Comparison of ENCODE assay signal across 1 cellular context in the genomic region with DNA sequence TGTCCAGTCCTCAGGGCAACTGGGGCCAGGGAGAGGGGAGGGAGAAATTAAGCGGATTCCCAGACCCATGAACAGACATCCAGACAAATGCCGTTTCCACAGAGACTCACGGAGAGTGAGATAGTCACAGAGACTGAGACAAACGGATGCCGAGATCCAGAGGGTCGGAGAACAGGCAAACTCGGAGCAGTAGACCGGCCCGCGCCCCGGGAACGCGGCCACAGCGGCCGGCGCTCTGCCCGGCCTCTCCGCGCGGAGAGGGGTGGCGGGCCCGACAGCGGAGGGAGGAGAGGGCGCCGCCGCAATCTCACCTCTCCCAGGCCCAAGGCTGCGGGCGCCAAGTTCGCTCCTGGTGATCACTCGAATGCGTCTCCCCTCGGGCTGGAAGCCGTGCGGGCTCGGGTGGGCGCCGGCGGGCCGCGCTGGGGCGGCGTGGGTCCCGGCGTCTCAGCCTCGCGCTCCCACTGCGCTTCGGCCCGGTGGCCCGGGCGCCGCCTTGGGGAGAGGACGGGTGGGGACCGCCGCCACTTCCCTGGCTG.
TF ChIP-seq lines count a peak whose summit lies in the region.

No MANE protein-coding gene starts in this region.

TF ChIP-seq in K562, 482 proteins besides CTCF, POLR2A, EP300 and RAD21 (continued from another document and continues in another):
- no peak for TF ChIP-seq RREB1 (CRISPR knock-in tag; IDR thresholded peaks at IDR 0.05)
- peak; percentile 29; the same call in 1 of the 2 replicates for TF ChIP-seq ZNF431 (CRISPR knock-in tag; IDR thresholded peaks at IDR 0.05)
- no peak for TF ChIP-seq KAT8 (IDR thresholded peaks at IDR 0.05; ENCODE audit: low read depth)
- 0 out of 2 replicates have a peak, but pooled peaks have one; percentile 19 for TF ChIP-seq SIN3B (IDR thresholded peaks at IDR 0.05; ENCODE audit: low read depth)
- TF ChIP-seq, protein P1, sequence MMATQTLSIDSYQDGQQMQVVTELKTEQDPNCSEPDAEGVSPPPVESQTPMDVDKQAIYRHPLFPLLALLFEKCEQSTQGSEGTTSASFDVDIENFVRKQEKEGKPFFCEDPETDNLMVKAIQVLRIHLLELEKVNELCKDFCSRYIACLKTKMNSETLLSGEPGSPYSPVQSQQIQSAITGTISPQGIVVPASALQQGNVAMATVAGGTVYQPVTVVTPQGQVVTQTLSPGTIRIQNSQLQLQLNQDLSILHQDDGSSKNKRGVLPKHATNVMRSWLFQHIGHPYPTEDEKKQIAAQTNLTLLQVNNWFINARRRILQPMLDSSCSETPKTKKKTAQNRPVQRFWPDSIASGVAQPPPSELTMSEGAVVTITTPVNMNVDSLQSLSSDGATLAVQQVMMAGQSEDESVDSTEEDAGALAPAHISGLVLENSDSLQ (IDR thresholded peaks at IDR 0.05), result no peak
- no peak for TF ChIP-seq RFX5 (IDR thresholded peaks at IDR 0.05; ENCODE audit: low read depth, low read length)
- TF ChIP-seq, protein P2, sequence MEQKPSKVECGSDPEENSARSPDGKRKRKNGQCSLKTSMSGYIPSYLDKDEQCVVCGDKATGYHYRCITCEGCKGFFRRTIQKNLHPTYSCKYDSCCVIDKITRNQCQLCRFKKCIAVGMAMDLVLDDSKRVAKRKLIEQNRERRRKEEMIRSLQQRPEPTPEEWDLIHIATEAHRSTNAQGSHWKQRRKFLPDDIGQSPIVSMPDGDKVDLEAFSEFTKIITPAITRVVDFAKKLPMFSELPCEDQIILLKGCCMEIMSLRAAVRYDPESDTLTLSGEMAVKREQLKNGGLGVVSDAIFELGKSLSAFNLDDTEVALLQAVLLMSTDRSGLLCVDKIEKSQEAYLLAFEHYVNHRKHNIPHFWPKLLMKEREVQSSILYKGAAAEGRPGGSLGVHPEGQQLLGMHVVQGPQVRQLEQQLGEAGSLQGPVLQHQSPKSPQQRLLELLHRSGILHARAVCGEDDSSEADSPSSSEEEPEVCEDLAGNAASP (IDR thresholded peaks at IDR 0.05), result no peak
- no peak for TF ChIP-seq ARID4B (CRISPR knock-in tag; IDR thresholded peaks at IDR 0.05)
- no peak for TF ChIP-seq FOXJ3 (CRISPR knock-in tag; IDR thresholded peaks at IDR 0.05)
- no peak for TF ChIP-seq ZKSCAN8 (CRISPR knock-in tag; IDR thresholded peaks at IDR 0.05)
- no peak for TF ChIP-seq POLR3G (IDR thresholded peaks at IDR 0.05; ENCODE audit: extremely low read depth, insufficient read length, insufficient replicate concordance)
- TF ChIP-seq, protein P3, sequence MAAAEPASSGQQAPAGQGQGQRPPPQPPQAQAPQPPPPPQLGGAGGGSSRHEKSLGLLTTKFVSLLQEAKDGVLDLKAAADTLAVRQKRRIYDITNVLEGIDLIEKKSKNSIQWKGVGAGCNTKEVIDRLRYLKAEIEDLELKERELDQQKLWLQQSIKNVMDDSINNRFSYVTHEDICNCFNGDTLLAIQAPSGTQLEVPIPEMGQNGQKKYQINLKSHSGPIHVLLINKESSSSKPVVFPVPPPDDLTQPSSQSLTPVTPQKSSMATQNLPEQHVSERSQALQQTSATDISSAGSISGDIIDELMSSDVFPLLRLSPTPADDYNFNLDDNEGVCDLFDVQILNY (CRISPR knock-in tag; IDR thresholded peaks at IDR 0.05), result no peak
- TF ChIP-seq BDP1 (IDR thresholded peaks at IDR 0.05; ENCODE audit: insufficient read depth, insufficient read length), result no peak
- TF ChIP-seq NR2C1 (IDR thresholded peaks at IDR 0.05), result no peak
- no peak for TF ChIP-seq NR2C1 (tag; IDR thresholded peaks at IDR 0.05)
- no peak for TF ChIP-seq ZNF589 (CRISPR knock-in tag; IDR thresholded peaks at IDR 0.05; ENCODE audit: low read depth)
- no peak for TF ChIP-seq ZBTB8A (IDR thresholded peaks at IDR 0.05; ENCODE audit: partially characterized antibody)
- TF ChIP-seq, protein P4, sequence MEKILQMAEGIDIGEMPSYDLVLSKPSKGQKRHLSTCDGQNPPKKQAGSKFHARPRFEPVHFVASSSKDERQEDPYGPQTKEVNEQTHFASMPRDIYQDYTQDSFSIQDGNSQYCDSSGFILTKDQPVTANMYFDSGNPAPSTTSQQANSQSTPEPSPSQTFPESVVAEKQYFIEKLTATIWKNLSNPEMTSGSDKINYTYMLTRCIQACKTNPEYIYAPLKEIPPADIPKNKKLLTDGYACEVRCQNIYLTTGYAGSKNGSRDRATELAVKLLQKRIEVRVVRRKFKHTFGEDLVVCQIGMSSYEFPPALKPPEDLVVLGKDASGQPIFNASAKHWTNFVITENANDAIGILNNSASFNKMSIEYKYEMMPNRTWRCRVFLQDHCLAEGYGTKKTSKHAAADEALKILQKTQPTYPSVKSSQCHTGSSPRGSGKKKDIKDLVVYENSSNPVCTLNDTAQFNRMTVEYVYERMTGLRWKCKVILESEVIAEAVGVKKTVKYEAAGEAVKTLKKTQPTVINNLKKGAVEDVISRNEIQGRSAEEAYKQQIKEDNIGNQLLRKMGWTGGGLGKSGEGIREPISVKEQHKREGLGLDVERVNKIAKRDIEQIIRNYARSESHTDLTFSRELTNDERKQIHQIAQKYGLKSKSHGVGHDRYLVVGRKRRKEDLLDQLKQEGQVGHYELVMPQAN (IDR thresholded peaks at IDR 0.05; ENCODE audit: borderline replicate concordance), result no peak
- peak; percentile 9 for TF ChIP-seq ETS2 (tag; IDR thresholded peaks at IDR 0.05; ENCODE audit: borderline replicate concordance, poor library complexity, severe bottlenecking)
- TF ChIP-seq SAFB (IDR thresholded peaks at IDR 0.05; ENCODE audit: borderline replicate concordance, low read depth, low read length), result no peak; the same call in 1 of the 2 replicates
- TF ChIP-seq ZNF780A (CRISPR knock-in tag; IDR thresholded peaks at IDR 0.05), result no peak
- TF ChIP-seq ZNF12 (CRISPR knock-in tag; IDR thresholded peaks at IDR 0.05), result no peak
- TF ChIP-seq IFI16 (CRISPR knock-in tag; IDR thresholded peaks at IDR 0.05), result no peak
- peak; percentile 82; the same call in 1 of the 2 replicates for TF ChIP-seq PREB (CRISPR knock-in tag; IDR thresholded peaks at IDR 0.05)
- no peak for TF ChIP-seq FOS (IDR thresholded peaks at IDR 0.05; ENCODE audit: extremely low read depth, insufficient read length)
- TF ChIP-seq, protein P5, sequence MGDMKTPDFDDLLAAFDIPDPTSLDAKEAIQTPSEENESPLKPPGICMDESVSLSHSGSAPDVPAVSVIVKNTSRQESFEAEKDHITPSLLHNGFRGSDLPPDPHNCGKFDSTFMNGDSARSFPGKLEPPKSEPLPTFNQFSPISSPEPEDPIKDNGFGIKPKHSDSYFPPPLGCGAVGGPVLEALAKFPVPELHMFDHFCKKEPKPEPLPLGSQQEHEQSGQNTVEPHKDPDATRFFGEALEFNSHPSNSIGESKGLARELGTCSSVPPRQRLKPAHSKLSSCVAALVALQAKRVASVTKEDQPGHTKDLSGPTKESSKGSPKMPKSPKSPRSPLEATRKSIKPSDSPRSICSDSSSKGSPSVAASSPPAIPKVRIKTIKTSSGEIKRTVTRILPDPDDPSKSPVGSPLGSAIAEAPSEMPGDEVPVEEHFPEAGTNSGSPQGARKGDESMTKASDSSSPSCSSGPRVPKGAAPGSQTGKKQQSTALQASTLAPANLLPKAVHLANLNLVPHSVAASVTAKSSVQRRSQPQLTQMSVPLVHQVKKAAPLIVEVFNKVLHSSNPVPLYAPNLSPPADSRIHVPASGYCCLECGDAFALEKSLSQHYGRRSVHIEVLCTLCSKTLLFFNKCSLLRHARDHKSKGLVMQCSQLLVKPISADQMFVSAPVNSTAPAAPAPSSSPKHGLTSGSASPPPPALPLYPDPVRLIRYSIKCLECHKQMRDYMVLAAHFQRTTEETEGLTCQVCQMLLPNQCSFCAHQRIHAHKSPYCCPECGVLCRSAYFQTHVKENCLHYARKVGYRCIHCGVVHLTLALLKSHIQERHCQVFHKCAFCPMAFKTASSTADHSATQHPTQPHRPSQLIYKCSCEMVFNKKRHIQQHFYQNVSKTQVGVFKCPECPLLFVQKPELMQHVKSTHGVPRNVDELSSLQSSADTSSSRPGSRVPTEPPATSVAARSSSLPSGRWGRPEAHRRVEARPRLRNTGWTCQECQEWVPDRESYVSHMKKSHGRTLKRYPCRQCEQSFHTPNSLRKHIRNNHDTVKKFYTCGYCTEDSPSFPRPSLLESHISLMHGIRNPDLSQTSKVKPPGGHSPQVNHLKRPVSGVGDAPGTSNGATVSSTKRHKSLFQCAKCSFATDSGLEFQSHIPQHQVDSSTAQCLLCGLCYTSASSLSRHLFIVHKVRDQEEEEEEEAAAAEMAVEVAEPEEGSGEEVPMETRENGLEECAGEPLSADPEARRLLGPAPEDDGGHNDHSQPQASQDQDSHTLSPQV (IDR thresholded peaks at IDR 0.05), result no peak
- TF ChIP-seq, protein P6, sequence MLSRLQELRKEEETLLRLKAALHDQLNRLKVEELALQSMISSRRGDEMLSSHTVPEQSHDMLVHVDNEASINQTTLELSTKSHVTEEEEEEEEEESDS (CRISPR knock-in tag; IDR thresholded peaks at IDR 0.05), result no peak
- TF ChIP-seq ZFX (CRISPR knock-in tag; IDR thresholded peaks at IDR 0.05), result peak; percentile 56; the same call in 1 of the 2 replicates
- no peak for TF ChIP-seq POU5F1 (IDR thresholded peaks at IDR 0.05; ENCODE audit: borderline replicate concordance, low read depth, low read length, partially characterized antibody)
- peak; percentile 23; the same call in 1 of the 2 replicates for TF ChIP-seq RB1 (IDR thresholded peaks at IDR 0.05; ENCODE audit: low read depth)
- no peak for TF ChIP-seq GABPA (tag; conservative IDR thresholded peaks at IDR 0.05; ENCODE audit: low read depth)
- TF ChIP-seq ZNF77 (CRISPR knock-in tag; IDR thresholded peaks at IDR 0.05), result no peak
- no peak for TF ChIP-seq GABPB2 (CRISPR knock-in tag; conservative IDR thresholded peaks at IDR 0.05)
- TF ChIP-seq PTRF (tag; IDR thresholded peaks at IDR 0.05), result no peak
- no peak for TF ChIP-seq ARHGAP35 (IDR thresholded peaks at IDR 0.05; ENCODE audit: partially characterized antibody)
